20 cellular contexts compared by ENCODE assay signal in the genomic region with DNA sequence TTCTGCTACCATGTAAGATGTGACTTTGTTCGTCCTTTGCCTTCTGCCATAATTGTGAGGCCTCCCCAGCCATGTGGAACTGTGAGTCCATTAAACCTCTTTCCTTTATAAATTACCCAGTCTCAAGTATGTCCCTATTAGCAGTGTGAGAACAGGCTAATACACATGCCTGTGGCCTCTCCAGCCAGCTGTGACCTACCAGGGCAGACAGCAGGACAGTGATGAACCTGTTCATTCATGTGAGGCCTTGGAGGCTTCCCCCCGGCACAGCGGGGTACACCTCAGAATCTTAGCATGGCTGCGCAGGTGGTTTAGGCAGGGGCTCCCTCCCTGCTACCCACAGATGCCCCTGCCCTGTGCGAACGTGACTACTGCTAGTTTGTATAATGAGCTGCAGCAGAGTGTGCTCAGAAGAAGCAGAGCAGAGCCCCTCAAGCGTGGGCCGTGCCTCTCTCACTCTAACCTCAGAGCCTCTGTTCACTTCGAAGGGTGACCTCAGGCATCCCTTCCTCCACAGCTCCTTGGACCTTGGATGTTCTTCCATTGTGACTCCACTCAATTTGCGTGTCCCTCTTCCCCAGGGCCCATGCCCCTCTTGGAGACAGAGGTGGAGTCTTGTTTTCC.
A peak's percentile ranks its signal among the peaks of the same experiment; 100 is the strongest.
DNase-seq lines count a peak whose midpoint lies in the region; ATAC-seq, FAIRE-seq and TF ChIP-seq lines count a peak whose summit lies in the region.
"Had no signal": no experiment of that assay in that cellular context is flagged by ENCODE, and none has a peak within 500 bp of the region (broad histone marks: within the 10 kb centered on the region; RNA-seq: fewer than 3 reads in every experiment).

No MANE protein-coding gene starts in this region.

- SMC1A ChIA-PET in GM12878 (lab: Charles Lee; ENCODE audit: uncharacterized antibody, unreplicated experiment), result no interaction called here

- no peak overlapping the region for H4K8ac ChIP-seq in mesenchymal stem cell (ENCODE audit: low read length)

- peaks cover 16% of the 10 kb centered on the region for H3K4me1 ChIP-seq in GM12878 (ENCODE audit: control insufficient read depth, insufficient read depth, low read length)
- peaks cover 29% of the 10 kb centered on the region for H3K4me1 ChIP-seq in mesenchymal stem cell (ENCODE audit: control insufficient read depth, insufficient read depth, low read depth, low read length)

- FAIRE-seq in GM12878 (lab: Jason Lieb, UNC), result no peak
- FAIRE-seq: A204.1, D721Med, G401.6, HepG2, HTR-8/SVneo had no signal

- H3K23ac ChIP-seq in mesenchymal stem cell (ENCODE audit: low read length in 2 of 2), result no peak overlapping the region

- intact Hi-C loops in GM12878 (cut with micrococcal nuclease; ENCODE audit: unreplicated experiment), result no loop called here
- intact Hi-C loops in activated naive CD4-positive, alpha-beta T cell treated with anti-CD3 and anti-CD28 coated beads for 36 hours (cut with micrococcal nuclease), result no loop called here

- H3K4ac ChIP-seq in mesenchymal stem cell (ENCODE audit: low read depth in 1 of 2, low read length in 2 of 2), result no peak overlapping the region

- no peaks in the 10 kb centered on the region for H3K9me3 Mint-ChIP-seq in stimulated activated naive CD8-positive, alpha-beta T cell treated with anti-CD3 and anti-CD28 coated beads, Interleukin-15, amount 100 ng/mL, for 72 hours
- H3K9me3 Mint-ChIP-seq in activated T-cell treated with anti-CD3 and anti-CD28 coated beads, Interleukin-2, amount 50 U/mL, for 24 hours, result no peaks in the 10 kb centered on the region
- H3K9me3 Mint-ChIP-seq in activated naive CD4-positive, alpha-beta T cell treated with anti-CD3 and anti-CD28 coated beads for 36 hours, result no peaks in the 10 kb centered on the region
- H3K9me3 Mint-ChIP-seq: CD4-positive, alpha-beta T cell; HFFc6 had no signal

- TF ChIP-seq POLR2A in GM12878 (IDR thresholded peaks at IDR 0.05; ENCODE audit: low read depth, low read length), result no peak

- TF ChIP-seq EP300 in GM12878 (IDR thresholded peaks at IDR 0.05; ENCODE audit: borderline replicate concordance in 1 of 2, control insufficient read depth in 1 of 2, low read depth in 2 of 2, low read length in 2 of 2), result no peak

- no peak overlapping the region for H2BK120ac ChIP-seq in mesenchymal stem cell (ENCODE audit: low read depth, low read length)

- no peak for DNase-seq in stimulated activated naive CD8-positive, alpha-beta T cell treated with anti-CD3 and anti-CD28 coated beads, Interleukin-15, amount 100 ng/mL, for 72 hours
- DNase-seq in stimulated activated naive CD8-positive, alpha-beta T cell treated with anti-CD3 and anti-CD28 coated beads, Interleukin-15, Interleukin-2, amounts not matched to agents 100 U/mL and 50 U/mL, for 24 hours, result no peak
- DNase-seq in GM12878 (ENCODE audit: low read depth, low spot score) (no peak), mesenchymal stem cell (no peak)
- DNase-seq in activated T-cell treated with anti-CD3 and anti-CD28 coated beads, Interleukin-2, amount 50 U/mL, for 24 hours, result no peak
- DNase-seq in activated T-cell treated with anti-CD3 and anti-CD28 coated beads, Interleukin-2, amount 50 U/mL, for 1 hour, result no peak
- no peak for DNase-seq in activated naive CD4-positive, alpha-beta T cell treated with anti-CD3 and anti-CD28 coated beads for 36 hours
- DNase-seq: CD4-positive, alpha-beta T cell; DMS153; DMS79 treated with DMSO at 0.1 percent for 48 hours; EL; HCEC 1CT; HFFc6 had no signal

- RAD21 ChIA-PET in GM12878 (lab: Charles Lee; ENCODE audit: unreplicated experiment), result no interaction called here

- in situ Hi-C loops in GM12878 (cut with MboI), result no loop called here

- H3K79me1 ChIP-seq in mesenchymal stem cell (replicated peaks; ENCODE audit: low read length, poor library complexity, severe bottlenecking), result peaks cover 32% of the 10 kb centered on the region

- POLR2A ChIA-PET in GM12878 (lab: Charles Lee), result no interaction called here

- BruUV-seq in GM12878 (replicated peaks; lab: Mats Ljungman, UMichigan), result no TSS peak

- no peak overlapping the region for H3K4me3 Mint-ChIP-seq in stimulated activated naive CD8-positive, alpha-beta T cell treated with anti-CD3 and anti-CD28 coated beads, Interleukin-15, amount 100 ng/mL, for 72 hours
- no peak overlapping the region for H3K4me3 Mint-ChIP-seq in activated T-cell treated with anti-CD3 and anti-CD28 coated beads, Interleukin-2, amount 50 U/mL, for 24 hours
- H3K4me3 Mint-ChIP-seq in activated naive CD4-positive, alpha-beta T cell treated with anti-CD3 and anti-CD28 coated beads for 36 hours, result no peak overlapping the region
- H3K4me3 Mint-ChIP-seq: B cell; CD4-positive, alpha-beta T cell; HFFc6 had no signal

- H3K27me3 Mint-ChIP-seq in stimulated activated naive CD8-positive, alpha-beta T cell treated with anti-CD3 and anti-CD28 coated beads, Interleukin-15, amount 100 ng/mL, for 72 hours, result no peaks in the 10 kb centered on the region
- H3K27me3 Mint-ChIP-seq in activated T-cell treated with anti-CD3 and anti-CD28 coated beads, Interleukin-2, amount 50 U/mL, for 24 hours, result no peaks in the 10 kb centered on the region
- no peaks in the 10 kb centered on the region for H3K27me3 Mint-ChIP-seq in activated naive CD4-positive, alpha-beta T cell treated with anti-CD3 and anti-CD28 coated beads for 36 hours (ENCODE audit: low read depth)
- H3K27me3 Mint-ChIP-seq: B cell; CD4-positive, alpha-beta T cell had no signal

- no peak overlapping the region for H2BK12ac ChIP-seq in mesenchymal stem cell (ENCODE audit: low read length in 2 of 2)

- H4K91ac ChIP-seq in mesenchymal stem cell (ENCODE audit: low read length), result no peak overlapping the region

- no peak overlapping the region for H3K9ac ChIP-seq in GM12878 (ENCODE audit: control insufficient read depth, insufficient read depth, low read length)
- no peak overlapping the region for H3K9ac ChIP-seq in mesenchymal stem cell (ENCODE audit: low read length)

- H3K14ac ChIP-seq in mesenchymal stem cell (ENCODE audit: low read length in 2 of 2), result no peak overlapping the region

- no peak for ATAC-seq in stimulated activated naive CD8-positive, alpha-beta T cell treated with anti-CD3 and anti-CD28 coated beads, Interleukin-15, amount 100 ng/mL, for 72 hours
- no peak for ATAC-seq in stimulated activated naive CD8-positive, alpha-beta T cell treated with anti-CD3 and anti-CD28 coated beads, Interleukin-15, Interleukin-2, amounts not matched to agents 100 U/mL and 50 U/mL, for 24 hours
- no peak for ATAC-seq in GM12878
- ATAC-seq in HG03460 (IDR thresholded peaks at IDR 0.05; ENCODE audit: unreplicated experiment), result no peak
- ATAC-seq: HepG2 had no signal

- H2AFZ ChIP-seq in GM12878 (ENCODE audit: control insufficient read depth, low read depth, low read length), result no peak overlapping the region
- H2AFZ ChIP-seq in mesenchymal stem cell (ENCODE audit: low read depth, low read length), result no peak overlapping the region

- WGBS in GM12878 (ENCODE audit: insufficient coverage, insufficient replicate concordance, low lambda C conversion rate, missing lambda C conversion rate), result 14% methylated on average over 10 of the region's 10 CpGs
- 97% methylated on average over 10 of the region's 10 CpGs for WGBS in mesenchymal stem cell

- peaks cover 40% of the 10 kb centered on the region for H3K4me1 Mint-ChIP-seq in stimulated activated naive CD8-positive, alpha-beta T cell treated with anti-CD3 and anti-CD28 coated beads, Interleukin-15, amount 100 ng/mL, for 72 hours
- H3K4me1 Mint-ChIP-seq in activated T-cell treated with anti-CD3 and anti-CD28 coated beads, Interleukin-2, amount 50 U/mL, for 24 hours (ENCODE audit: low read depth), result peaks cover 2% of the 10 kb centered on the region
- H3K4me1 Mint-ChIP-seq in activated naive CD4-positive, alpha-beta T cell treated with anti-CD3 and anti-CD28 coated beads for 36 hours (ENCODE audit: low read depth), result no peaks in the 10 kb centered on the region

- no peak overlapping the region for H2BK15ac ChIP-seq in mesenchymal stem cell (ENCODE audit: low read depth, poor library complexity, severe bottlenecking)

- peak overlapping the region; percentile 35 to 49 for H3K27ac Mint-ChIP-seq in stimulated activated naive CD8-positive, alpha-beta T cell treated with anti-CD3 and anti-CD28 coated beads, Interleukin-15, amount 100 ng/mL, for 72 hours
- no peak overlapping the region for H3K27ac Mint-ChIP-seq in activated T-cell treated with anti-CD3 and anti-CD28 coated beads, Interleukin-2, amount 50 U/mL, for 24 hours
- no peak overlapping the region for H3K27ac Mint-ChIP-seq in activated naive CD4-positive, alpha-beta T cell treated with anti-CD3 and anti-CD28 coated beads for 36 hours
- H3K27ac Mint-ChIP-seq: B cell; CD4-positive, alpha-beta T cell; HFFc6 had no signal

- H3K79me2 ChIP-seq in GM12878 (ENCODE audit: control insufficient read depth, insufficient read depth, low read length), result no peaks in the 10 kb centered on the region

- H4K20me1 ChIP-seq in GM12878 (ENCODE audit: control insufficient read depth, insufficient read depth), result no peaks in the 10 kb centered on the region

- H3K4me2 ChIP-seq in GM12878 (ENCODE audit: control insufficient read depth, insufficient read depth), result no peak overlapping the region
- H3K4me2 ChIP-seq in mesenchymal stem cell (ENCODE audit: low read length, poor library complexity, severe bottlenecking), result no peak overlapping the region

- TF ChIP-seq RAD21 in GM12878 (IDR thresholded peaks at IDR 0.05; ENCODE audit: insufficient read depth, low read depth, low read length), result no peak

- H3K36me3 Mint-ChIP-seq in activated T-cell treated with anti-CD3 and anti-CD28 coated beads, Interleukin-2, amount 50 U/mL, for 24 hours (ENCODE audit: low read depth), result no peaks in the 10 kb centered on the region
- no peaks in the 10 kb centered on the region for H3K36me3 Mint-ChIP-seq in activated naive CD4-positive, alpha-beta T cell treated with anti-CD3 and anti-CD28 coated beads for 36 hours (ENCODE audit: low read depth)

- H3K36me3 ChIP-seq in GM12878 (ENCODE audit: control insufficient read depth in 2 of 2, insufficient read depth in 2 of 2, low read length in 1 of 2) (no peaks in the 10 kb centered on the region), mesenchymal stem cell (ENCODE audit: control insufficient read depth in 1 of 2, insufficient read depth in 2 of 2, low read depth in 1 of 2, low read length in 2 of 2) (peaks cover 7 to 37% of the 10 kb centered on the region in 2 experiments)

- TF ChIP-seq CTCF in GM12878 (IDR thresholded peaks at IDR 0.05 in 2 of 3, conservative IDR thresholded peaks at IDR 0.05 in 1 of 3; ENCODE audit: control insufficient read depth in 2 of 3, extremely low read depth in 1 of 3, insufficient read depth in 1 of 3, low read depth in 3 of 3, low read length in 3 of 3), result no peak

- no peaks in the 10 kb centered on the region for H3K27me3 ChIP-seq in GM12878 (replicated peaks in 1 of 2; ENCODE audit: control insufficient read depth in 2 of 2, insufficient read depth in 2 of 2, low read length in 1 of 2)
- no peaks in the 10 kb centered on the region for H3K27me3 ChIP-seq in mesenchymal stem cell (ENCODE audit: control insufficient read depth in 1 of 2, insufficient read depth in 1 of 2, low read length in 2 of 2)

- no peak overlapping the region for H3K18ac ChIP-seq in mesenchymal stem cell (ENCODE audit: low read depth in 1 of 2, low read length in 2 of 2)

- no peak overlapping the region for H3K4me3 ChIP-seq in GM12878
- H3K4me3 ChIP-seq in mesenchymal stem cell (ENCODE audit: insufficient read depth in 1 of 2, low read depth in 1 of 2, low read length in 2 of 2), result no peak overlapping the region

- H3K9me3 ChIP-seq in GM12878 (replicated peaks; ENCODE audit: control insufficient read depth, insufficient read depth, low read length) (no peaks in the 10 kb centered on the region), mesenchymal stem cell (ENCODE audit: control insufficient read depth, low read length) (no peaks in the 10 kb centered on the region)

- H2BK5ac ChIP-seq in mesenchymal stem cell (ENCODE audit: low read depth, low read length, poor library complexity, severe bottlenecking), result no peak overlapping the region

- peak overlapping the region; percentile 14 for H2AK5ac ChIP-seq in mesenchymal stem cell (ENCODE audit: low read length, severe bottlenecking)

- no peak overlapping the region for H3K27ac ChIP-seq in GM12878 (ENCODE audit: control insufficient read depth, insufficient read depth)
- H3K27ac ChIP-seq in mesenchymal stem cell (ENCODE audit: low read length, poor library complexity, severe bottlenecking), result no peak overlapping the region

- CTCF ChIA-PET in GM12878 (lab: Yijun Ruan, JAX), result interaction anchor here (2.2 kb wide), 1 partner anchor 11 kb away, joined by 8 read pairs; no protein-coding TSS in a partner anchor
- CTCF ChIA-PET in activated naive CD4-positive, alpha-beta T cell treated with anti-CD3 and anti-CD28 coated beads for 36 hours (lab: Charles Lee), result no interaction called here

Comparison
In these comparisons a context has a peak if more than half of its experiments do, and no peak if none do; other contexts are left out.
1. H3K27ac Mint-ChIP-seq: peak in stimulated activated naive CD8-positive, alpha-beta T cell treated with anti-CD3 and anti-CD28 coated beads, Interleukin-15, amount 100 ng/mL, for 72 hours (2 of 2); none in activated T-cell treated with anti-CD3 and anti-CD28 coated beads, Interleukin-2, amount 50 U/mL, for 24 hours (single experiment) and activated naive CD4-positive, alpha-beta T cell treated with anti-CD3 and anti-CD28 coated beads for 36 hours (single experiment).